In the genomic region with DNA sequence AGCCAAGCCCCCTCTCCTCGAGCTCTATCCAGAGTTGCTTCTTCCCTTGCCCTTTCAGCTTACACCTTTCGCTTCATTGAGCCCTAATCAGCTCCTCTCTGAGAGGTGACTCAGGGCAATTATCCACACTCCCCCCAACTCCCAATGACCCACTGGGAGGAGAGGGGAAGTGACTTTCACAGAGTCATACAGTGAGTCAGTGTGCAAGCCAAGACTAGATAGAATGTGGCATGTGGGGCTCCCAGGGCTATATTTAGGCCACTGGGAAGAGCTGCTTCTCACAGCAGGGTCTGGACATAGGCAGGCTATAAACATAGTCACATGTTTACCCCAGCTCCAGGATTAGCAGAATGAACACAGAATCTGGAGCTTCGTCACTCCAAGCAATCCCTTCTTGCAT, we compare ENCODE assay signal across 1 cellular context.
TF ChIP-seq lines count a peak whose summit lies in the region.

No MANE protein-coding gene starts in this region.

TF ChIP-seq in HepG2, 621 proteins besides CTCF, POLR2A, EP300 and RAD21 (continued from another document):
- TF ChIP-seq, protein P1, sequence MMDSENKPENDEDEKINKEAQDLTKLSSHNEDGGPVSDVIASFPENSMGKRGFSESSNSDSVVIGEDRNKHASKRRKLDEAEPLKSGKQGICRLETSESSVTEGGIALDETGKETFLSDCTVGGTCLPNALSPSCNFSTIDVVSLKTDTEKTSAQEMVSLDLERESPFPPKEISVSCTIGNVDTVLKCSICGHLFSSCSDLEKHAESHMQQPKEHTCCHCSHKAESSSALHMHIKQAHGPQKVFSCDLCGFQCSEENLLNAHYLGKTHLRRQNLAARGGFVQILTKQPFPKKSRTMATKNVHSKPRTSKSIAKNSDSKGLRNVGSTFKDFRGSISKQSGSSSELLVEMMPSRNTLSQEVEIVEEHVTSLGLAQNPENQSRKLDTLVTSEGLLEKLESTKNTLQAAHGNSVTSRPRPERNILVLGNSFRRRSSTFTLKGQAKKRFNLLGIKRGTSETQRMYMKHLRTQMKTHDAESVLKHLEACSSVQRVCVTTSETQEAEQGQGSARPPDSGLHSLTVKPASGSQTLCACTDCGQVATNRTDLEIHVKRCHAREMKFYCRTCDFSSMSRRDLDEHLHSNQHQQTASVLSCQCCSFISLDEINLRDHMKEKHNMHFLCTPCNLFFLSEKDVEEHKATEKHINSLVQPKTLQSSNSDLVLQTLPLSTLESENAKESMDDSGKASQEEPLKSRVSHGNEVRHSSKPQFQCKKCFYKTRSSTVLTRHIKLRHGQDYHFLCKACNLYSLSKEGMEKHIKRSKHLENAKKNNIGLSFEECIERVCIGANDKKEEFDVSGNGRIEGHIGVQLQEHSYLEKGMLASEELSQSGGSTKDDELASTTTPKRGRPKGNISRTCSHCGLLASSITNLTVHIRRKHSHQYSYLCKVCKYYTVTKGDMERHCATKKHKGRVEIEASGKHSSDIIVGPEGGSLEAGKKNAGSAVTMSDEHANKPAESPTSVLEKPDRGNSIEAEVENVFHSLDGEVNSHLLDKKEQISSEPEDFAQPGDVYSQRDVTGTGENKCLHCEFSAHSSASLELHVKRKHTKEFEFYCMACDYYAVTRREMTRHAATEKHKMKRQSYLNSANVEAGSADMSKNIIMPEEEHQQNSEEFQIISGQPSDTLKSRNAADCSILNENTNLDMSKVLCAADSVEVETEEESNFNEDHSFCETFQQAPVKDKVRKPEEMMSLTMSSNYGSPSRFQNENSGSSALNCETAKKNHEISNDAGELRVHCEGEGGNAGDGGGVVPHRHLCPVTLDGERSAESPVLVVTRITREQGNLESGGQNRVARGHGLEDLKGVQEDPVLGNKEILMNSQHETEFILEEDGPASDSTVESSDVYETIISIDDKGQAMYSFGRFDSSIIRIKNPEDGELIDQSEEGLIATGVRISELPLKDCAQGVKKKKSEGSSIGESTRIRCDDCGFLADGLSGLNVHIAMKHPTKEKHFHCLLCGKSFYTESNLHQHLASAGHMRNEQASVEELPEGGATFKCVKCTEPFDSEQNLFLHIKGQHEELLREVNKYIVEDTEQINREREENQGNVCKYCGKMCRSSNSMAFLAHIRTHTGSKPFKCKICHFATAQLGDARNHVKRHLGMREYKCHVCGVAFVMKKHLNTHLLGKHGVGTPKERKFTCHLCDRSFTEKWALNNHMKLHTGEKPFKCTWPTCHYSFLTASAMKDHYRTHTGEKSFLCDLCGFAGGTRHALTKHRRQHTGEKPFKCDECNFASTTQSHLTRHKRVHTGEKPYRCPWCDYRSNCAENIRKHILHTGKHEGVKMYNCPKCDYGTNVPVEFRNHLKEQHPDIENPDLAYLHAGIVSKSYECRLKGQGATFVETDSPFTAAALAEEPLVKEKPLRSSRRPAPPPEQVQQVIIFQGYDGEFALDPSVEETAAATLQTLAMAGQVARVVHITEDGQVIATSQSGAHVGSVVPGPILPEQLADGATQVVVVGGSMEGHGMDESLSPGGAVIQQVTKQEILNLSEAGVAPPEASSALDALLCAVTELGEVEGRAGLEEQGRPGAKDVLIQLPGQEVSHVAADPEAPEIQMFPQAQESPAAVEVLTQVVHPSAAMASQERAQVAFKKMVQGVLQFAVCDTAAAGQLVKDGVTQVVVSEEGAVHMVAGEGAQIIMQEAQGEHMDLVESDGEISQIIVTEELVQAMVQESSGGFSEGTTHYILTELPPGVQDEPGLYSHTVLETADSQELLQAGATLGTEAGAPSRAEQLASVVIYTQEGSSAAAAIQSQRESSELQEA (CRISPR knock-in tag; IDR thresholded peaks at IDR 0.05; ENCODE audit: not compliant biosample characterization), result no peak
- no peak for TF ChIP-seq MXD4 (CRISPR knock-in tag; IDR thresholded peaks at IDR 0.05)
- TF ChIP-seq, protein P2, sequence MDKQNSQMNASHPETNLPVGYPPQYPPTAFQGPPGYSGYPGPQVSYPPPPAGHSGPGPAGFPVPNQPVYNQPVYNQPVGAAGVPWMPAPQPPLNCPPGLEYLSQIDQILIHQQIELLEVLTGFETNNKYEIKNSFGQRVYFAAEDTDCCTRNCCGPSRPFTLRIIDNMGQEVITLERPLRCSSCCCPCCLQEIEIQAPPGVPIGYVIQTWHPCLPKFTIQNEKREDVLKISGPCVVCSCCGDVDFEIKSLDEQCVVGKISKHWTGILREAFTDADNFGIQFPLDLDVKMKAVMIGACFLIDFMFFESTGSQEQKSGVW (CRISPR knock-in tag; IDR thresholded peaks at IDR 0.05; ENCODE audit: borderline replicate concordance), result no peak
